31 cellular contexts compared by ENCODE assay signal in genomic region chrX:3636803-3637202, GRCh38.
"Had no signal": no experiment of that assay in that cellular context is flagged by ENCODE, and none has a peak within 500 bp of the region (broad histone marks: within the 10 kb centered on the region; RNA-seq: fewer than 3 reads in every experiment).

No MANE protein-coding gene starts in this region.

- H3K27me3 Mint-ChIP-seq: activated B cell treated with CpG ODN at 0.5 μM for 24 hours; activated CD4-positive, alpha-beta memory T cell treated with anti-CD3 and anti-CD28 coated beads for 36 hours; activated CD8-positive, alpha-beta memory T cell treated with anti-CD3 and anti-CD28 coated beads, Interleukin-2, amount 10 ng/mL, durations not matched to agents 7 days and 5 days; activated naive CD4-positive, alpha-beta T cell treated with anti-CD3 and anti-CD28 coated beads, Interleukin-2, amount 50 U/mL, for 24 hours; activated naive CD8-positive, alpha-beta T cell treated with anti-CD3 and anti-CD28 coated beads, Interleukin-2, amount 10 ng/mL, durations not matched to agents 7 days and 5 days; T-cell had no signal

- H3K9me3 Mint-ChIP-seq: activated B cell treated with CpG ODN at 0.5 μM for 24 hours; activated CD4-positive, alpha-beta memory T cell treated with anti-CD3 and anti-CD28 coated beads for 36 hours; activated naive CD4-positive, alpha-beta T cell treated with anti-CD3 and anti-CD28 coated beads for 36 hours; activated naive CD4-positive, alpha-beta T cell treated with anti-CD3 and anti-CD28 coated beads, Interleukin-2, amount 50 U/mL, for 24 hours; activated naive CD8-positive, alpha-beta T cell treated with anti-CD3 and anti-CD28 coated beads, Interleukin-2, amount 10 ng/mL, durations not matched to agents 7 days and 5 days; activated T-helper 1 cell treated with anti-CD3 and anti-CD28 coated beads, Interleukin-12 subunit alpha, Interleukin-12 subunit beta, Interleukin-2, Interleukin-4 antibody, amounts not matched to agents 30 ng/mL and 10 ng/mL and 1 ng/mL, durations not matched to agents 14 hours and 24 hours and 36 hours; activated T-helper 2 cell treated with anti-CD3 and anti-CD28 coated beads, Interferon-gamma antibody, Interleukin-2, Interleukin-4, amounts not matched to agents 10 μg/mL and 5 μg/mL and 100 μg/mL, durations not matched to agents 14 hours and 24 hours and 36 hours; T-cell; T-helper 1 cell treated with Interleukin-12 subunit alpha and Interleukin-12 subunit beta and Interleukin-4 antibody, amounts not matched to agents 30 μg/mL and 1 μg/mL, for 36 hours; T-helper 2 cell treated with Interferon-gamma antibody and Interleukin-4, amounts not matched to agents 5 μg/mL and 100 μg/mL, for 36 hours had no signal

- H3K4me1 Mint-ChIP-seq: activated CD8-positive, alpha-beta memory T cell treated with anti-CD3 and anti-CD28 coated beads, Interleukin-2, amount 10 ng/mL, durations not matched to agents 7 days and 5 days; activated naive CD4-positive, alpha-beta T cell treated with anti-CD3 and anti-CD28 coated beads, Interleukin-2, amount 50 U/mL, for 24 hours had no signal

- ATAC-seq: activated CD4-positive, CD25-positive, alpha-beta regulatory T cell treated with anti-CD3 and anti-CD28 coated beads, Interleukin-2, amount 50 U/mL, for 24 hours; activated CD8-positive, alpha-beta memory T cell treated with anti-CD3 and anti-CD28 coated beads, Interleukin-2, amount 10 ng/mL, durations not matched to agents 7 days and 5 days; activated CD8-positive, alpha-beta T cell treated with anti-CD3 and anti-CD28 coated beads, Interleukin-2, amount 10 ng/mL, durations not matched to agents 7 days and 5 days; gastroesophageal sphincter; heart right ventricle; T-cell had no signal

- H3K27ac ChIP-seq: ascending aorta, colonic mucosa, esophagus muscularis mucosa, gastroesophageal sphincter, heart right ventricle, WERI-Rb-1 had no signal

- H3K9me3 ChIP-seq: ascending aorta, colonic mucosa, esophagus muscularis mucosa, gastroesophageal sphincter, heart right ventricle had no signal

- H3K4me3 ChIP-seq: ascending aorta, colonic mucosa, esophagus muscularis mucosa, gastroesophageal sphincter, heart right ventricle had no signal

- H3K27ac Mint-ChIP-seq: activated B cell treated with CpG ODN at 0.5 μM for 24 hours; activated CD4-positive, alpha-beta memory T cell treated with anti-CD3 and anti-CD28 coated beads for 36 hours; activated CD8-positive, alpha-beta memory T cell treated with anti-CD3 and anti-CD28 coated beads, Interleukin-2, amount 10 ng/mL, durations not matched to agents 7 days and 5 days; activated CD8-positive, alpha-beta T cell treated with anti-CD3 and anti-CD28 coated beads, Interleukin-2, amount 10 ng/mL, durations not matched to agents 7 days and 5 days; activated naive CD4-positive, alpha-beta T cell treated with anti-CD3 and anti-CD28 coated beads for 36 hours; activated naive CD4-positive, alpha-beta T cell treated with anti-CD3 and anti-CD28 coated beads, Interleukin-2, amount 50 U/mL, for 24 hours; activated naive CD8-positive, alpha-beta T cell treated with anti-CD3 and anti-CD28 coated beads, Interleukin-2, amount 10 ng/mL, durations not matched to agents 7 days and 5 days; activated T-helper 2 cell treated with anti-CD3 and anti-CD28 coated beads, Interferon-gamma antibody, Interleukin-2, Interleukin-4, amounts not matched to agents 10 μg/mL and 5 μg/mL and 100 μg/mL, durations not matched to agents 14 hours and 24 hours and 36 hours; T-cell; T-helper 1 cell treated with Interleukin-12 subunit alpha and Interleukin-12 subunit beta and Interleukin-4 antibody, amounts not matched to agents 30 μg/mL and 1 μg/mL, for 36 hours had no signal

- H3K36me3 ChIP-seq: colonic mucosa had no signal

- H3K4me1 ChIP-seq: ascending aorta, colonic mucosa, esophagus muscularis mucosa, gastroesophageal sphincter, heart right ventricle had no signal

- H3K27me3 ChIP-seq: ascending aorta, colonic mucosa, esophagus muscularis mucosa, gastroesophageal sphincter, heart right ventricle had no signal

- DNase-seq: activated B cell treated with CpG ODN at 0.5 μM for 24 hours; activated CD4-positive, alpha-beta memory T cell treated with anti-CD3 and anti-CD28 coated beads for 36 hours; activated CD4-positive, alpha-beta T cell treated with anti-CD3 and anti-CD28 coated beads for 48 hours; activated CD4-positive, alpha-beta T cell treated with anti-CD3 and anti-CD28 coated beads, Interleukin-2, amount 50 U/mL, for 1 hour; activated CD8-positive, alpha-beta memory T cell treated with anti-CD3 and anti-CD28 coated beads, Interleukin-2, amount 10 ng/mL, durations not matched to agents 7 days and 5 days; activated CD8-positive, alpha-beta memory T cell treated with anti-CD3 and anti-CD28 coated beads, Interleukin-2, amount 50 U/mL, for 4 hours; activated CD8-positive, alpha-beta T cell treated with anti-CD3 and anti-CD28 coated beads, Interleukin-2, amount 10 ng/mL, durations not matched to agents 7 days and 5 days; activated effector memory CD4-positive, alpha-beta T cell treated with anti-CD3 and anti-CD28 coated beads, Interleukin-2, amount 50 U/mL, for 16 hours; activated naive CD4-positive, alpha-beta T cell treated with anti-CD3 and anti-CD28 coated beads for 36 hours; activated naive CD8-positive, alpha-beta T cell treated with anti-CD3 and anti-CD28 coated beads, Interleukin-2, amount 10 ng/mL, durations not matched to agents 7 days and 5 days; activated T-cell treated with anti-CD3 and anti-CD28 coated beads, Interleukin-2, amount 50 U/mL, for 1 hour; activated T-cell treated with anti-CD3 and anti-CD28 coated beads, Interleukin-2, amount 50 U/mL, for 48 hours; colonic mucosa; effector memory CD4-positive, alpha-beta T cell; erythroblast; foreskin melanocyte; heart right ventricle; SW 1271; T-cell; T1000; WERI-Rb-1 had no signal

- H3K4me3 Mint-ChIP-seq: activated B cell treated with CpG ODN at 0.5 μM for 24 hours; activated CD4-positive, alpha-beta memory T cell treated with anti-CD3 and anti-CD28 coated beads for 36 hours; activated CD8-positive, alpha-beta memory T cell treated with anti-CD3 and anti-CD28 coated beads, Interleukin-2, amount 10 ng/mL, durations not matched to agents 7 days and 5 days; activated CD8-positive, alpha-beta T cell treated with anti-CD3 and anti-CD28 coated beads, Interleukin-2, amount 10 ng/mL, durations not matched to agents 7 days and 5 days; activated naive CD4-positive, alpha-beta T cell treated with anti-CD3 and anti-CD28 coated beads for 36 hours; activated naive CD4-positive, alpha-beta T cell treated with anti-CD3 and anti-CD28 coated beads, Interleukin-2, amount 50 U/mL, for 24 hours; activated naive CD8-positive, alpha-beta T cell treated with anti-CD3 and anti-CD28 coated beads, Interleukin-2, amount 10 ng/mL, durations not matched to agents 7 days and 5 days; activated T-helper 1 cell treated with anti-CD3 and anti-CD28 coated beads, Interleukin-12 subunit alpha, Interleukin-12 subunit beta, Interleukin-2, Interleukin-4 antibody, amounts not matched to agents 30 ng/mL and 10 ng/mL and 1 ng/mL, durations not matched to agents 14 hours and 24 hours and 36 hours; brain; T-cell; T-helper 1 cell treated with Interleukin-12 subunit alpha and Interleukin-12 subunit beta and Interleukin-4 antibody, amounts not matched to agents 30 μg/mL and 1 μg/mL, for 36 hours; T-helper 2 cell treated with Interferon-gamma antibody and Interleukin-4, amounts not matched to agents 5 μg/mL and 100 μg/mL, for 36 hours had no signal
